Comparison of ENCODE assay signal across 1 cellular context in the genomic region with DNA sequence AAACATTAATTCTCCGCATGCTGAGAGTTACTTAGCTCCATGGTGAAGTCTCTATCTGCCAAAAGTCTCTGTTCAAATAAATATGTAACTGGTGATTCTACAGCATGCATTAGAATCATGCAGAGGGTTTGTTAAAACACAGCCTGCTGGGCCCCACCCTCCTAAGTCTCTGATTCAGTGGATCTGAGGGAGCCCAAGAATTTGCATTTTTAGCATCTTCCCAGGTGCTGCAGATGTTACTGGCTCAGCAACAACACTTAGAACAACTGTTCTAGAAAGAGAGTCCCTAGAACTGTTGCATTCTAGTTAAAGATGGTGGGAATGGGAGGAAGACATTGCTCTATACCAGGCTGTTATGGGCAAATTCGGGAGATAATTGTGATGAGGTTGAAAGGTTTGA.
TF ChIP-seq lines count a peak whose summit lies in the region.

No MANE protein-coding gene starts in this region.

TF ChIP-seq in WTC11, 78 proteins besides CTCF, POLR2A, EP300 and RAD21 (continued from another document):
- TF ChIP-seq, protein P1, sequence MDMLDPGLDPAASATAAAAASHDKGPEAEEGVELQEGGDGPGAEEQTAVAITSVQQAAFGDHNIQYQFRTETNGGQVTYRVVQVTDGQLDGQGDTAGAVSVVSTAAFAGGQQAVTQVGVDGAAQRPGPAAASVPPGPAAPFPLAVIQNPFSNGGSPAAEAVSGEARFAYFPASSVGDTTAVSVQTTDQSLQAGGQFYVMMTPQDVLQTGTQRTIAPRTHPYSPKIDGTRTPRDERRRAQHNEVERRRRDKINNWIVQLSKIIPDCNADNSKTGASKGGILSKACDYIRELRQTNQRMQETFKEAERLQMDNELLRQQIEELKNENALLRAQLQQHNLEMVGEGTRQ (CRISPR knock-in tag; IDR thresholded peaks at IDR 0.05) = no peak
- TF ChIP-seq ELF4 (CRISPR knock-in tag; IDR thresholded peaks at IDR 0.05; ENCODE audit: low read depth) (no peak), CBFB (CRISPR knock-in tag; IDR thresholded peaks at IDR 0.05; ENCODE audit: low read depth) (no peak), ETV6 (CRISPR knock-in tag; IDR thresholded peaks at IDR 0.05) (no peak), RELA (CRISPR knock-in tag; IDR thresholded peaks at IDR 0.05; ENCODE audit: borderline replicate concordance) (no peak), ZNF121 (CRISPR knock-in tag; IDR thresholded peaks at IDR 0.05) (no peak), SP1 (CRISPR knock-in tag; conservative IDR thresholded peaks at IDR 0.05) (no peak), CREM (CRISPR knock-in tag; IDR thresholded peaks at IDR 0.05) (no peak), ZNF138 (CRISPR knock-in tag; conservative IDR thresholded peaks at IDR 0.05) (no peak), TEAD4 (CRISPR knock-in tag; IDR thresholded peaks at IDR 0.05) (no peak), TEAD1 (CRISPR knock-in tag; IDR thresholded peaks at IDR 0.05) (no peak), GRHL2 (CRISPR knock-in tag; IDR thresholded peaks at IDR 0.05; ENCODE audit: insufficient replicate concordance, severe bottlenecking) (no peak)
- TF ChIP-seq, protein P2, sequence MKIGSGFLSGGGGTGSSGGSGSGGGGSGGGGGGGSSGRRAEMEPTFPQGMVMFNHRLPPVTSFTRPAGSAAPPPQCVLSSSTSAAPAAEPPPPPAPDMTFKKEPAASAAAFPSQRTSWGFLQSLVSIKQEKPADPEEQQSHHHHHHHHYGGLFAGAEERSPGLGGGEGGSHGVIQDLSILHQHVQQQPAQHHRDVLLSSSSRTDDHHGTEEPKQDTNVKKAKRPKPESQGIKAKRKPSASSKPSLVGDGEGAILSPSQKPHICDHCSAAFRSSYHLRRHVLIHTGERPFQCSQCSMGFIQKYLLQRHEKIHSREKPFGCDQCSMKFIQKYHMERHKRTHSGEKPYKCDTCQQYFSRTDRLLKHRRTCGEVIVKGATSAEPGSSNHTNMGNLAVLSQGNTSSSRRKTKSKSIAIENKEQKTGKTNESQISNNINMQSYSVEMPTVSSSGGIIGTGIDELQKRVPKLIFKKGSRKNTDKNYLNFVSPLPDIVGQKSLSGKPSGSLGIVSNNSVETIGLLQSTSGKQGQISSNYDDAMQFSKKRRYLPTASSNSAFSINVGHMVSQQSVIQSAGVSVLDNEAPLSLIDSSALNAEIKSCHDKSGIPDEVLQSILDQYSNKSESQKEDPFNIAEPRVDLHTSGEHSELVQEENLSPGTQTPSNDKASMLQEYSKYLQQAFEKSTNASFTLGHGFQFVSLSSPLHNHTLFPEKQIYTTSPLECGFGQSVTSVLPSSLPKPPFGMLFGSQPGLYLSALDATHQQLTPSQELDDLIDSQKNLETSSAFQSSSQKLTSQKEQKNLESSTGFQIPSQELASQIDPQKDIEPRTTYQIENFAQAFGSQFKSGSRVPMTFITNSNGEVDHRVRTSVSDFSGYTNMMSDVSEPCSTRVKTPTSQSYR (CRISPR knock-in tag; IDR thresholded peaks at IDR 0.05) = no peak
- TF ChIP-seq, protein P3, sequence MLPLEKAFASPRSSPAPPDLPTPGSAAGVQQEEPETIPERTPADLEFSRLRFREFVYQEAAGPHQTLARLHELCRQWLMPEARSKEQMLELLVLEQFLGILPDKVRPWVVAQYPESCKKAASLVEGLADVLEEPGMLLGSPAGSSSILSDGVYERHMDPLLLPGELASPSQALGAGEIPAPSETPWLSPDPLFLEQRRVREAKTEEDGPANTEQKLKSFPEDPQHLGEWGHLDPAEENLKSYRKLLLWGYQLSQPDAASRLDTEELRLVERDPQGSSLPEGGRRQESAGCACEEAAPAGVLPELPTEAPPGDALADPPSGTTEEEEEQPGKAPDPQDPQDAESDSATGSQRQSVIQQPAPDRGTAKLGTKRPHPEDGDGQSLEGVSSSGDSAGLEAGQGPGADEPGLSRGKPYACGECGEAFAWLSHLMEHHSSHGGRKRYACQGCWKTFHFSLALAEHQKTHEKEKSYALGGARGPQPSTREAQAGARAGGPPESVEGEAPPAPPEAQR (CRISPR knock-in tag; IDR thresholded peaks at IDR 0.05) = no peak
- TF ChIP-seq, protein P4, sequence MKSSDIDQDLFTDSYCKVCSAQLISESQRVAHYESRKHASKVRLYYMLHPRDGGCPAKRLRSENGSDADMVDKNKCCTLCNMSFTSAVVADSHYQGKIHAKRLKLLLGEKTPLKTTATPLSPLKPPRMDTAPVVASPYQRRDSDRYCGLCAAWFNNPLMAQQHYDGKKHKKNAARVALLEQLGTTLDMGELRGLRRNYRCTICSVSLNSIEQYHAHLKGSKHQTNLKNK (CRISPR knock-in tag; IDR thresholded peaks at IDR 0.05) = no peak
